ENCODE assay signal across 13 cellular contexts in the genomic region with DNA sequence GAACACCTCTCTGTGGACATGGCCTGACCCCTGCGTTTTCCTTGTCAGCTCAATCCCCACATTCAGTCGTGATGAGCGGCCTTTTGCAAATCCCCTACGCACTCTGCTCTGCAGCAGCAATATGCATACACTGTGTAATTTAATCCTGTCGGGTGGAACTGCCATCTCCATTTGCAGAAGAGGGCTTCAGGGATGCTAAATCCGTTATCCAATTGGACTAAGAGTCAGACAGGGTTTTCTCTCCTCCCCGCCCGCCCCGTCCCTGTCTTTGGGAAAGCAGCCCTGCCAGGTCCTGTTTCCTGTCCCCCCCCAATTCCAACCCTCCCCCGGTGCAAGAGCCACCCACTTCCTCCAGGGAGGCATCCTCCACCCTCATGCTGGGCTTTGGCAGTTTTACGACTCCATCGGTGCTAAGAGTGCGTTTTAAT. TPM values are rescaled to one million over a fixed set of nuclear protein-coding genes. Genes with fewer than 3 reads are reported as not detected.
DNase-seq lines count a peak whose midpoint lies in the region; TF ChIP-seq lines count a peak whose summit lies in the region.
"Had no signal": no experiment of that assay in that cellular context is flagged by ENCODE, and none has a peak within 500 bp of the region (broad histone marks: within the 10 kb centered on the region; RNA-seq: fewer than 3 reads in every experiment).

No MANE protein-coding gene starts in this region.

- H3K36me3 ChIP-seq in SJCRH30: no peaks in the 10 kb centered on the region
- no peaks in the 10 kb centered on the region for H3K36me3 ChIP-seq in CD4-positive, alpha-beta memory T cell (ENCODE audit: insufficient read depth, low read length)

- peak overlapping the region; percentile 47 for H3K27ac Mint-ChIP-seq in osteocyte (ENCODE audit: unreplicated experiment)
- H3K27ac Mint-ChIP-seq in CD4-positive, alpha-beta memory T cell: no peak overlapping the region
- H3K27ac Mint-ChIP-seq: activated CD8-positive, alpha-beta memory T cell treated with anti-CD3 and anti-CD28 coated beads, Interleukin-2, amount 10 ng/mL, durations not matched to agents 7 days and 5 days had no signal

- DNase-seq in DMS153 treated with DMSO at 0.1 percent for 48 hours (lab: John Stamatoyannopoulos, UW; ENCODE audit: unreplicated experiment): peak; percentile 36
- DNase-seq in SJCRH30: peak; percentile 41 to 63
- peak; percentile 44 to 57 for DNase-seq in foreskin fibroblast
- no peak for DNase-seq in osteocyte (ENCODE audit: extremely low spot score, unreplicated experiment)
- DNase-seq in mucosa of gallbladder (ENCODE audit: low spot score): no peak
- DNase-seq in stimulated activated CD8-positive, alpha-beta memory T cell treated with anti-CD3 and anti-CD28 coated beads, Interleukin-4, amount 100 ng/mL, for 48 hours: no peak
- DNase-seq in CD4-positive, alpha-beta memory T cell: no peak
- no peak for DNase-seq in RPMI8226
- DNase-seq: activated CD8-positive, alpha-beta memory T cell treated with anti-CD3 and anti-CD28 coated beads, Interleukin-2, amount 10 ng/mL, durations not matched to agents 7 days and 5 days; effector CD4-positive, alpha-beta T cell; NCI-H2081 treated with DMSO at 0.1 percent for 48 hours had no signal

- no peaks in the 10 kb centered on the region for H3K27me3 ChIP-seq in SJCRH30
- no peaks in the 10 kb centered on the region for H3K27me3 ChIP-seq in CD4-positive, alpha-beta memory T cell (ENCODE audit: insufficient read depth, low read length)

- no peak overlapping the region for H3K27ac ChIP-seq in SJCRH30
- H3K27ac ChIP-seq in CD4-positive, alpha-beta memory T cell (ENCODE audit: low read depth, low read length): no peak overlapping the region

- no peaks in the 10 kb centered on the region for H3K27me3 Mint-ChIP-seq in osteocyte (ENCODE audit: unreplicated experiment)
- peaks cover 9 to 28% of the 10 kb centered on the region in 2 donors for H3K27me3 Mint-ChIP-seq in CD4-positive, alpha-beta memory T cell

- POLR2A ChIA-PET in CD4-positive, alpha-beta memory T cell (lab: Charles Lee; ENCODE audit: partially characterized antibody): no interaction called here

- H3K4me1 Mint-ChIP-seq in osteocyte (ENCODE audit: unreplicated experiment): peaks cover 15% of the 10 kb centered on the region
- no peaks in the 10 kb centered on the region for H3K4me1 Mint-ChIP-seq in CD4-positive, alpha-beta memory T cell
- H3K4me1 Mint-ChIP-seq: activated CD8-positive, alpha-beta memory T cell treated with anti-CD3 and anti-CD28 coated beads, Interleukin-2, amount 10 ng/mL, durations not matched to agents 7 days and 5 days had no signal

- H3K4me3 Mint-ChIP-seq in osteocyte (ENCODE audit: unreplicated experiment): no peak overlapping the region
- no peak overlapping the region for H3K4me3 Mint-ChIP-seq in CD4-positive, alpha-beta memory T cell
- H3K4me3 Mint-ChIP-seq: activated CD8-positive, alpha-beta memory T cell treated with anti-CD3 and anti-CD28 coated beads, Interleukin-2, amount 10 ng/mL, durations not matched to agents 7 days and 5 days had no signal

- H3K4me1 ChIP-seq in SJCRH30: no peaks in the 10 kb centered on the region
- no peaks in the 10 kb centered on the region for H3K4me1 ChIP-seq in CD4-positive, alpha-beta memory T cell (ENCODE audit: insufficient read depth, low read length)

- 0 out of 2 replicates have a peak overlapping the region, but pooled peaks have one; percentile 17 for H3K4me3 ChIP-seq in SJCRH30
- H3K4me3 ChIP-seq in foreskin fibroblast (ENCODE audit: low read depth in 1 of 2, low read length in 2 of 2): no peak overlapping the region
- H3K4me3 ChIP-seq in CD4-positive, alpha-beta memory T cell (ENCODE audit: low read length in 2 of 2): no peak overlapping the region
- H3K4me3 ChIP-seq: K562, skin epidermis had no signal

- TF ChIP-seq CTCF in foreskin fibroblast (IDR thresholded peaks at IDR 0.05; ENCODE audit: low read depth, low read length) (no peak), osteocyte (IDR thresholded peaks at IDR 0.05) (no peak)

- no peaks in the 10 kb centered on the region for H3K36me3 Mint-ChIP-seq in osteocyte (ENCODE audit: unreplicated experiment)
- H3K36me3 Mint-ChIP-seq in CD4-positive, alpha-beta memory T cell: no peaks in the 10 kb centered on the region
- H3K36me3 Mint-ChIP-seq: activated CD8-positive, alpha-beta memory T cell treated with anti-CD3 and anti-CD28 coated beads, Interleukin-2, amount 10 ng/mL, durations not matched to agents 7 days and 5 days had no signal

- H3K9me3 Mint-ChIP-seq in osteocyte (ENCODE audit: unreplicated experiment): no peaks in the 10 kb centered on the region
- H3K9me3 Mint-ChIP-seq in CD4-positive, alpha-beta memory T cell: peaks cover 0 to 3% (median 0%) of the 10 kb centered on the region in 8 donors

- intact Hi-C loops in CD4-positive, alpha-beta memory T cell (cut with micrococcal nuclease): no loop called here

- no peaks in the 10 kb centered on the region for H3K9me3 ChIP-seq in SJCRH30 (replicated peaks)
- no peaks in the 10 kb centered on the region for H3K9me3 ChIP-seq in CD4-positive, alpha-beta memory T cell (ENCODE audit: control insufficient read depth in 1 of 2, low read length in 2 of 2)

- CTCF ChIA-PET in CD4-positive, alpha-beta memory T cell (lab: Charles Lee; ENCODE audit: partially characterized antibody): interaction anchor here (1.6 kb wide), 1 partner anchor 10 kb away, joined by 3 read pairs; no protein-coding TSS in a partner anchor

RNA-seq across cellular contexts. Expression of a gene that starts 53.6 kb away (rescaled TPM):
- total RNA-seq in SJCRH30 (2014; rRNA removed; shearing (Covaris generic)): 27.8 and 32.6 TPM in 2 replicates
- total RNA-seq in osteocyte (91.0 and 94.7 TPM in 2 replicates), mucosa of gallbladder (44.3 TPM)
- not detected for total RNA-seq in CD4-positive, alpha-beta memory T cell
- polyA plus RNA-seq in CD4-positive, alpha-beta memory T cell: not detected

Comparison
In these comparisons a context has a peak if more than half of its experiments do, and no peak if none do; other contexts are left out.
1. DNase-seq: peak in DMS153 treated with DMSO at 0.1 percent for 48 hours (single experiment), SJCRH30 (2 of 2) and foreskin fibroblast (2 of 2); none in osteocyte (single experiment), mucosa of gallbladder (single experiment), stimulated activated CD8-positive, alpha-beta memory T cell treated with anti-CD3 and anti-CD28 coated beads, Interleukin-4, amount 100 ng/mL, for 48 hours (single experiment), CD4-positive, alpha-beta memory T cell (0 of 5) and RPMI8226 (single experiment).
2. RNA of a gene that starts 53.6 kb away (total RNA-seq): 91.0 to 94.7 TPM in osteocyte, 44.3 TPM in mucosa of gallbladder (single experiment) and 27.8 to 32.6 TPM in SJCRH30; not detected in CD4-positive, alpha-beta memory T cell; every median in the first group is over 10 times any median in the second.